1 cellular context compared by ENCODE assay signal in genomic region chr4:153293675-153294057, GRCh38.
TF ChIP-seq lines count a peak whose summit lies in the region.

No MANE protein-coding gene starts in this region.

TF ChIP-seq in WTC11, 78 proteins besides CTCF, POLR2A, EP300 and RAD21 (continued from another document):
- TF ChIP-seq PRDM15 (CRISPR knock-in tag; IDR thresholded peaks at IDR 0.05) = no peak
